In genomic region chrX:114344756-114345155, GRCh38 we compare ENCODE assay signal across 8 cellular contexts.
DNase-seq lines count a peak whose midpoint lies in the region; ATAC-seq and TF ChIP-seq lines count a peak whose summit lies in the region.

No MANE protein-coding gene starts in this region.

- DNase-seq in heart left ventricle, result no peak
- DNase-seq in left ventricle myocardium superior, result no peak
- DNase-seq in HFF-Myc (ENCODE audit: extremely low read depth, low read depth), result no peak
- DNase-seq in NCI-H1092 (lab: John Stamatoyannopoulos, UW), result peak; percentile 7
- DNase-seq in naive B cell, result no peak
- no peak for DNase-seq in cerebellum (ENCODE audit: low spot score)
- DNase-seq in activated effector memory CD4-positive, alpha-beta T cell treated with anti-CD3 and anti-CD28 coated beads, Interleukin-2, amount 50 U/mL, for 16 hours, result no peak

- no peak for TF ChIP-seq POLR2A in heart left ventricle (IDR thresholded peaks at IDR 0.05)

- H3K9me3 Mint-ChIP-seq in brain, result no peaks in the 10 kb centered on the region
- H3K9me3 Mint-ChIP-seq in naive B cell, result no peaks in the 10 kb centered on the region

- no peaks in the 10 kb centered on the region for H3K9me3 ChIP-seq in heart left ventricle

- 22 to 57% (median 39%) methylated on average over 2 of the region's 2 CpGs for WGBS in heart left ventricle, 4 donors

- H3K27ac Mint-ChIP-seq in brain (no peak overlapping the region), naive B cell (no peak overlapping the region)

- H3K4me3 Mint-ChIP-seq in brain, result no peak overlapping the region
- no peak overlapping the region for H3K4me3 Mint-ChIP-seq in naive B cell

- peak in 11 of 12 donors; percentile 10 to 65 (median 44) for TF ChIP-seq CTCF in heart left ventricle (IDR thresholded peaks at IDR 0.05)
- peak; percentile 36 for TF ChIP-seq CTCF in HFF-Myc (IDR thresholded peaks at IDR 0.05; ENCODE audit: low read depth, low read length, missing control alignments)
- peak; percentile 75 to 89 for TF ChIP-seq CTCF in brain (conservative IDR thresholded peaks at IDR 0.05)

- no peak overlapping the region for H3K27ac ChIP-seq in heart left ventricle

- H3K4me3 ChIP-seq in heart left ventricle (no peak overlapping the region), HFF-Myc (replicated peaks; ENCODE audit: low read depth, low read length) (no peak overlapping the region)

- no peaks in the 10 kb centered on the region for H3K36me3 ChIP-seq in heart left ventricle

- H3K27me3 Mint-ChIP-seq in brain (no peaks in the 10 kb centered on the region), naive B cell (no peaks in the 10 kb centered on the region)

- no peak for ATAC-seq in heart left ventricle
- ATAC-seq in left ventricle myocardium superior, result no peak
- peak; percentile 49 to 50 for ATAC-seq in naive B cell (ENCODE audit: low read depth in 2 of 2)

- intact Hi-C loops in heart left ventricle (cut with DNase I), result no loop called here
- intact Hi-C loops in left ventricle myocardium superior (cut with micrococcal nuclease), result no loop called here

- H3K4me1 ChIP-seq in heart left ventricle, result no peaks in the 10 kb centered on the region

- peaks cover 0 to 26% (median 0%) of the 10 kb centered on the region in 9 donors for H3K27me3 ChIP-seq in heart left ventricle

- H3K36me3 Mint-ChIP-seq in brain (no peaks in the 10 kb centered on the region), naive B cell (no peaks in the 10 kb centered on the region)

- H3K4me1 Mint-ChIP-seq in brain (peaks cover 5% of the 10 kb centered on the region), naive B cell (no peaks in the 10 kb centered on the region)

Comparison
In these comparisons a context has a peak if more than half of its experiments do, and no peak if none do; other contexts are left out.
1. ATAC-seq: peak in naive B cell (2 of 2); none in heart left ventricle (0 of 4) and left ventricle myocardium superior (single experiment).
2. Peak in every context shown above with its lines, with median percentiles within 50 percentile points of each other: CTCF ChIP-seq.